In the genomic region with DNA sequence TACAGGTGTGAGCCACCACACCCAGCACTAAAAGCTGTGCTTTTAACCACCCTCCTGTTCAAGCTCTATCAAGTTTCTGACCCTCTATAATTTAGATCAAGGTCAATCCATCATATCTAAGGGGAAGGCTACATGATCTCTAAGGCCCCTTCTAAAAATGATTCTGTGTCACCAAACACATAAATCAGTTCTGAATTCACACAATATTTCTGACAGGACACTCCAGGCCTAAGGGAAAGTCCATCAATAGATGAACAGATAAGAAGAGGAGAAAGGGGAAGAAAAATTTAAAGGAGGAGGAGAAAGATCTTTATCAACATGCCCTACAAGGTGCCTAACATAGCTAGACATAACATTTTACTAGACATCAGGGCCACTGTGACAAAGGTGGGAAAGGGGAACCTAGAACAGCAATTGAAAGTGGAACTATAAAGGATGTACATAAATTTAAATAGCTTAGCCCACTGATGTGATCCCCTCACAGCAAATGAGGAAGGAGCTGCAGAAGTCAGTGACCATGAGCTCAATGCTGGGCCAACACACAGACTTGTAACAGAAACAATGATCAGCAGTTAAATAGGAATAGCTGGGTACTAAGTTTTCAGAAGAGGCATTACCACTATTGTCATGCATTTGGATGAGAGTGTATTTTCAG, we compare ENCODE assay signal across 12 cellular contexts. TPM values are rescaled to one million over a fixed set of nuclear protein-coding genes. Genes with fewer than 3 reads are reported as not detected.
A peak's percentile ranks its signal among the peaks of the same experiment; 100 is the strongest.
DNase-seq lines count a peak whose midpoint lies in the region; ATAC-seq and TF ChIP-seq lines count a peak whose summit lies in the region.
"Had no signal": no experiment of that assay in that cellular context is flagged by ENCODE, and none has a peak within 500 bp of the region (broad histone marks: within the 10 kb centered on the region; RNA-seq: fewer than 3 reads in every experiment).

No MANE protein-coding gene starts in this region.

- no peak overlapping the region for H3K27ac ChIP-seq in CD4-positive, CD25-positive, alpha-beta regulatory T cell (ENCODE audit: insufficient read depth, low read length, poor library complexity, severe bottlenecking)
- H3K27ac ChIP-seq: gastroesophageal sphincter had no signal

- H3K27me3 Mint-ChIP-seq in CD4-positive, CD25-positive, alpha-beta regulatory T cell = no peaks in the 10 kb centered on the region
- no peaks in the 10 kb centered on the region for H3K27me3 Mint-ChIP-seq in activated CD8-positive, alpha-beta T cell treated with anti-CD3 and anti-CD28 coated beads for 36 hours

- peak overlapping the region in 2 of 3 donors; percentile 15 to 76 for H3K27ac Mint-ChIP-seq in CD4-positive, CD25-positive, alpha-beta regulatory T cell
- no peak overlapping the region for H3K27ac Mint-ChIP-seq in activated CD8-positive, alpha-beta T cell treated with anti-CD3 and anti-CD28 coated beads for 36 hours

- ATAC-seq in CD4-positive, CD25-positive, alpha-beta regulatory T cell (ENCODE audit: low read depth in 2 of 2) = no peak
- ATAC-seq in GM19467 (IDR thresholded peaks at IDR 0.05; ENCODE audit: unreplicated experiment) = peak; percentile 26
- ATAC-seq in HG03159 (IDR thresholded peaks at IDR 0.05; ENCODE audit: unreplicated experiment) = peak; percentile 52
- ATAC-seq in activated CD8-positive, alpha-beta T cell treated with anti-CD3 and anti-CD28 coated beads for 36 hours = no peak
- ATAC-seq: gastroesophageal sphincter had no signal

- peaks cover 23% of the 10 kb centered on the region for H3K4me1 ChIP-seq in CD4-positive, CD25-positive, alpha-beta regulatory T cell (ENCODE audit: control insufficient read depth, insufficient read depth, low read length, poor library complexity, severe bottlenecking)

- no peak overlapping the region for H3K4me3 ChIP-seq in CD4-positive, CD25-positive, alpha-beta regulatory T cell (ENCODE audit: low read depth, low read length)
- H3K4me3 ChIP-seq: gastroesophageal sphincter, skin epidermis had no signal

- POLR2A ChIA-PET in activated CD8-positive, alpha-beta T cell treated with anti-CD3 and anti-CD28 coated beads for 36 hours (lab: Charles Lee) = interaction anchor here (1.0 kb wide), 1 partner anchor 390 kb away, joined by 3 read pairs; the partner anchor contains the start of gene CCDC90B

- DNase-seq in CD4-positive, CD25-positive, alpha-beta regulatory T cell = no peak
- peak; percentile 70 for DNase-seq in SIG-M5 treated with dmso at 0.1 percent for 504 hours (lab: John Stamatoyannopoulos, UW; ENCODE audit: unreplicated experiment)
- no peak for DNase-seq in T-helper 1 cell
- no peak for DNase-seq in activated CD8-positive, alpha-beta T cell treated with anti-CD3 and anti-CD28 coated beads for 36 hours
- no peak for DNase-seq in NCI-H1105 (lab: John Stamatoyannopoulos, UW)
- no peak for DNase-seq in nucleus accumbens (lab: John Stamatoyannopoulos, UW)
- DNase-seq: mesendoderm; NK-92 treated with Interleukin-12 subunit alpha and Interleukin-12 subunit beta, amount 100 ng/mL, for 24 hours had no signal

- peaks cover 10 to 36% (median 16%) of the 10 kb centered on the region in 4 donors for H3K4me1 Mint-ChIP-seq in CD4-positive, CD25-positive, alpha-beta regulatory T cell
- peaks cover 39% of the 10 kb centered on the region for H3K4me1 Mint-ChIP-seq in activated CD8-positive, alpha-beta T cell treated with anti-CD3 and anti-CD28 coated beads for 36 hours (ENCODE audit: low read depth)

- no peaks in the 10 kb centered on the region for H3K9me3 ChIP-seq in CD4-positive, CD25-positive, alpha-beta regulatory T cell (ENCODE audit: control insufficient read depth in 2 of 2, low read length in 2 of 2)
- H3K9me3 ChIP-seq: gastroesophageal sphincter had no signal

- peak overlapping the region in 2 of 4 donors; percentile 4 to 59 for H3K4me3 Mint-ChIP-seq in CD4-positive, CD25-positive, alpha-beta regulatory T cell
- no peak overlapping the region for H3K4me3 Mint-ChIP-seq in activated CD8-positive, alpha-beta T cell treated with anti-CD3 and anti-CD28 coated beads for 36 hours

- TF ChIP-seq CTCF in activated CD8-positive, alpha-beta T cell treated with anti-CD3 and anti-CD28 coated beads for 36 hours (IDR thresholded peaks at IDR 0.05) = no peak

- H3K36me3 Mint-ChIP-seq in CD4-positive, CD25-positive, alpha-beta regulatory T cell = peaks cover 5% of the 10 kb centered on the region
- peaks cover 4% of the 10 kb centered on the region for H3K36me3 Mint-ChIP-seq in activated CD8-positive, alpha-beta T cell treated with anti-CD3 and anti-CD28 coated beads for 36 hours (ENCODE audit: low read depth)

- H3K36me3 ChIP-seq in CD4-positive, CD25-positive, alpha-beta regulatory T cell (ENCODE audit: control insufficient read depth, insufficient read depth, low read length) = no peaks in the 10 kb centered on the region
- H3K36me3 ChIP-seq: gastroesophageal sphincter had no signal

- intact Hi-C loops in activated CD8-positive, alpha-beta T cell treated with anti-CD3 and anti-CD28 coated beads for 36 hours (cut with micrococcal nuclease) = no loop called here

- no peaks in the 10 kb centered on the region for H3K9me3 Mint-ChIP-seq in CD4-positive, CD25-positive, alpha-beta regulatory T cell
- H3K9me3 Mint-ChIP-seq in activated CD8-positive, alpha-beta T cell treated with anti-CD3 and anti-CD28 coated beads for 36 hours = no peaks in the 10 kb centered on the region

- H3K27me3 ChIP-seq in CD4-positive, CD25-positive, alpha-beta regulatory T cell (ENCODE audit: control insufficient read depth, insufficient read depth, low read length) = no peaks in the 10 kb centered on the region
- H3K27me3 ChIP-seq: gastroesophageal sphincter had no signal

- CTCF ChIA-PET in activated CD8-positive, alpha-beta T cell treated with anti-CD3 and anti-CD28 coated beads for 36 hours (lab: Charles Lee) = interaction anchor here (1.8 to 2.1 kb wide), 2 partner anchors 28 to 354 kb away, joined by 6 to 19 read pairs; no protein-coding TSS in a partner anchor

RNA-seq across cellular contexts. Expression of gene PRCP, which starts 4.7 kb away (rescaled TPM):
- 19.7 TPM for total RNA-seq in CD4-positive, CD25-positive, alpha-beta regulatory T cell
- 10 to 100 TPM; 27.4 to 41.9 (median 32.8) TPM for polyA plus RNA-seq in CD4-positive, CD25-positive, alpha-beta regulatory T cell
- total RNA-seq in activated CD8-positive, alpha-beta T cell treated with anti-CD3 and anti-CD28 coated beads for 36 hours = 10 to 100 TPM; 21.8 to 29.9 TPM

RNA-seq across cellular contexts. Expression of gene DDIAS, which starts 6.0 kb away (rescaled TPM):
- total RNA-seq in CD4-positive, CD25-positive, alpha-beta regulatory T cell = 2.2 TPM
- 1 to 10 TPM in 3 of 4 donors, under 1 TPM in 1; 0.86 to 2.8 (median 1.3) TPM for polyA plus RNA-seq in CD4-positive, CD25-positive, alpha-beta regulatory T cell
- total RNA-seq in activated CD8-positive, alpha-beta T cell treated with anti-CD3 and anti-CD28 coated beads for 36 hours = 10 to 100 TPM; 19.5 to 22.3 TPM

Comparison
In these comparisons a context has a peak if more than half of its experiments do, and no peak if none do; other contexts are left out.
1. ATAC-seq: peak in GM19467 (single experiment) and HG03159 (single experiment); none in CD4-positive, CD25-positive, alpha-beta regulatory T cell (0 of 2) and activated CD8-positive, alpha-beta T cell treated with anti-CD3 and anti-CD28 coated beads for 36 hours (single experiment).